ENCODE assay signal across 9 cellular contexts in genomic region chr6:118618676-118619377, GRCh38. TPM values are rescaled to one million over a fixed set of nuclear protein-coding genes. Genes with fewer than 3 reads are reported as not detected.
DNase-seq lines count a peak whose midpoint lies in the region; ATAC-seq and TF ChIP-seq lines count a peak whose summit lies in the region.
"Had no signal": no experiment of that assay in that cellular context is flagged by ENCODE, and none has a peak within 500 bp of the region (broad histone marks: within the 10 kb centered on the region; RNA-seq: fewer than 3 reads in every experiment).

No MANE protein-coding gene starts in this region.

- H3K4me3 ChIP-seq in AG10803 (ENCODE audit: low read length) (no peak overlapping the region), NT2/D1 (ENCODE audit: insufficient read length, low read depth) (no peak overlapping the region), fibroblast of mammary gland (ENCODE audit: control insufficient read depth, low read depth, low read length) (no peak overlapping the region), neural progenitor cell (no peak overlapping the region)

- no peak overlapping the region for H2AFZ ChIP-seq in neural progenitor cell (replicated peaks)

- H3K36me3 Mint-ChIP-seq in activated T-cell treated with anti-CD3 and anti-CD28 coated beads, Interleukin-2, amount 50 U/mL, for 4 hours (ENCODE audit: insufficient read depth) = no peaks in the 10 kb centered on the region
- peaks cover 34% of the 10 kb centered on the region for H3K36me3 Mint-ChIP-seq in neural progenitor cell
- H3K36me3 Mint-ChIP-seq: IgD-negative memory B cell had no signal

- H3K79me2 ChIP-seq in neural progenitor cell (ENCODE audit: low read depth) = no peaks in the 10 kb centered on the region

- H3K9me3 ChIP-seq in NT2/D1 (ENCODE audit: insufficient read depth, low read length) (no peaks in the 10 kb centered on the region), neural progenitor cell (ENCODE audit: low read depth) (no peaks in the 10 kb centered on the region)

- H3K4me2 ChIP-seq in neural progenitor cell = no peak overlapping the region

- H3K27ac Mint-ChIP-seq in neural progenitor cell = no peak overlapping the region

- peaks cover 44% of the 10 kb centered on the region for H3K4me1 Mint-ChIP-seq in activated T-cell treated with anti-CD3 and anti-CD28 coated beads, Interleukin-2, amount 50 U/mL, for 4 hours (ENCODE audit: low read depth)
- H3K4me1 Mint-ChIP-seq in neural progenitor cell = no peaks in the 10 kb centered on the region

- no peaks in the 10 kb centered on the region for H3K4me1 ChIP-seq in NT2/D1 (ENCODE audit: insufficient read depth, insufficient read length)
- H3K4me1 ChIP-seq in neural progenitor cell = no peaks in the 10 kb centered on the region

- no peaks in the 10 kb centered on the region for H4K20me1 ChIP-seq in neural progenitor cell (ENCODE audit: low read depth)

- H3K27me3 ChIP-seq in NT2/D1 (ENCODE audit: insufficient read depth, insufficient read length) (no peaks in the 10 kb centered on the region), neural progenitor cell (no peaks in the 10 kb centered on the region)

- H3K9me3 Mint-ChIP-seq in activated T-cell treated with anti-CD3 and anti-CD28 coated beads, Interleukin-2, amount 50 U/mL, for 4 hours = no peaks in the 10 kb centered on the region
- H3K9me3 Mint-ChIP-seq in neural progenitor cell = peaks cover 34% of the 10 kb centered on the region
- H3K9me3 Mint-ChIP-seq: IgD-negative memory B cell had no signal

- H3F3A ChIP-seq in neural progenitor cell (ENCODE audit: low read depth) = no peaks in the 10 kb centered on the region

- H3K9ac ChIP-seq in NT2/D1 (ENCODE audit: insufficient read length, low read depth) = no peak overlapping the region
- H3K9ac ChIP-seq in neural progenitor cell = no peak overlapping the region

- H3K27ac ChIP-seq in neural progenitor cell = no peak overlapping the region

- DNase-seq in AG10803 (ENCODE audit: low read depth) (peak; percentile 20), NT2/D1 (ENCODE audit: low read depth, low spot score) (peak; percentile 20), fibroblast of mammary gland (ENCODE audit: low read depth) (peak; percentile 32), neural progenitor cell (ENCODE audit: low spot score) (peak; percentile 60), superior temporal gyrus (ENCODE audit: extremely low spot score) (peak; percentile 81)
- peak; percentile 69 for DNase-seq in activated T-cell treated with anti-CD3 and anti-CD28 coated beads, Interleukin-2, amount 50 U/mL, for 4 hours

- no peaks in the 10 kb centered on the region for H3K27me3 Mint-ChIP-seq in activated T-cell treated with anti-CD3 and anti-CD28 coated beads, Interleukin-2, amount 50 U/mL, for 4 hours (ENCODE audit: low read depth)
- peaks cover 1% of the 10 kb centered on the region for H3K27me3 Mint-ChIP-seq in neural progenitor cell (ENCODE audit: insufficient read depth, low read depth)
- H3K27me3 Mint-ChIP-seq: IgD-negative memory B cell had no signal

- peak; percentile 83 for ATAC-seq in GM18861 (IDR thresholded peaks at IDR 0.05; ENCODE audit: unreplicated experiment)
- ATAC-seq in HG03103 (IDR thresholded peaks at IDR 0.05; ENCODE audit: low read depth, unreplicated experiment) = peak; percentile 85
- ATAC-seq in activated T-cell treated with anti-CD3 and anti-CD28 coated beads, Interleukin-2, amount 50 U/mL, for 4 hours = peak; percentile 84 to 92

- peak; percentile 89 for TF ChIP-seq CTCF in AG10803 (conservative IDR thresholded peaks at IDR 0.05; ENCODE audit: low read length)
- peak; percentile 87 for TF ChIP-seq CTCF in fibroblast of mammary gland (conservative IDR thresholded peaks at IDR 0.05; ENCODE audit: control insufficient read depth, insufficient read depth, low read depth, low read length)
- TF ChIP-seq CTCF in neural progenitor cell (IDR thresholded peaks at IDR 0.05) = peak; percentile 89

- peaks cover 5% of the 10 kb centered on the region for H3K36me3 ChIP-seq in NT2/D1 (ENCODE audit: insufficient read depth, insufficient read length, low read length)
- H3K36me3 ChIP-seq in neural progenitor cell = no peaks in the 10 kb centered on the region

- H3K4me3 Mint-ChIP-seq in activated T-cell treated with anti-CD3 and anti-CD28 coated beads, Interleukin-2, amount 50 U/mL, for 4 hours = no peak overlapping the region
- H3K4me3 Mint-ChIP-seq in neural progenitor cell = no peak overlapping the region

RNA-seq across cellular contexts. Expression of gene CEP85L, which starts 32.6 kb away (rescaled TPM):
- total RNA-seq in activated T-cell treated with anti-CD3 and anti-CD28 coated beads, Interleukin-2, amount 50 U/mL, for 4 hours = 10 to 100 TPM; 23.1 to 27.9 (median 26.8) TPM
- 6.0 and 12.6 TPM in 2 replicates for total RNA-seq in neural progenitor cell (ENCODE audit: low replicate concordance)

Comparison
In these comparisons a context has a peak if more than half of its experiments do, and no peak if none do; other contexts are left out.
1. DNase-seq: peak in every context shown above with its lines; median percentile 81 in superior temporal gyrus; 69 in activated T-cell treated with anti-CD3 and anti-CD28 coated beads, Interleukin-2, amount 50 U/mL, for 4 hours; 60 in neural progenitor cell; 32 in fibroblast of mammary gland; 20 in AG10803; 20 in NT2/D1.